ENCODE assay signal across 17 cellular contexts in genomic region chr17:74527756-74528155, GRCh38. TPM values are rescaled to one million over a fixed set of nuclear protein-coding genes. Genes with fewer than 3 reads are reported as not detected.
DNase-seq lines count a peak whose midpoint lies in the region; ATAC-seq and TF ChIP-seq lines count a peak whose summit lies in the region.
"Had no signal": no experiment of that assay in that cellular context is flagged by ENCODE, and none has a peak within 500 bp of the region (broad histone marks: within the 10 kb centered on the region; RNA-seq: fewer than 3 reads in every experiment).

No MANE protein-coding gene starts in this region.

- H3K79me1 ChIP-seq in mesendoderm (ENCODE audit: low read length), result no peaks in the 10 kb centered on the region

- ATAC-seq in Right ventricle myocardium inferior (no peak), sciatic nerve (no peak), GM19452 (IDR thresholded peaks at IDR 0.05; ENCODE audit: unreplicated experiment) (no peak)
- ATAC-seq in stimulated activated naive CD8-positive, alpha-beta T cell treated with anti-CD3 and anti-CD28 coated beads, Interleukin-15, Interleukin-2, amounts not matched to agents 100 U/mL and 50 U/mL, for 24 hours, result no peak

- intact Hi-C loops in Right ventricle myocardium inferior (cut with DNase I) (no loop called here), cardiac septum (cut with DNase I) (no loop called here), sciatic nerve (cut with DNase I) (no loop called here)

- H3K4ac ChIP-seq in mesendoderm (ENCODE audit: low read depth, low read length), result no peak overlapping the region

- H3K36me3 ChIP-seq in mesendoderm (ENCODE audit: control insufficient read depth, insufficient read depth, low read length), result no peaks in the 10 kb centered on the region

- no peak overlapping the region for H3K56ac ChIP-seq in mesendoderm (ENCODE audit: low read length)

- H3K4me1 ChIP-seq in mesendoderm (ENCODE audit: control insufficient read depth, low read depth, low read length), result no peaks in the 10 kb centered on the region

- H3K4me3 ChIP-seq in coronary artery, result no peak overlapping the region
- H3K4me3 ChIP-seq in mesendoderm (ENCODE audit: low read length), result no peak overlapping the region
- H3K4me3 ChIP-seq: PC-9 had no signal

- DNase-seq in Right ventricle myocardium inferior (ENCODE audit: missing footprints) (peak; percentile 22), cardiac septum (ENCODE audit: low spot score) (no peak), coronary artery (ENCODE audit: low spot score) (peak; percentile 9), sciatic nerve (ENCODE audit: low spot score) (peak; percentile 36), mesendoderm (no peak)
- no peak for DNase-seq in stimulated activated naive CD8-positive, alpha-beta T cell treated with anti-CD3 and anti-CD28 coated beads, Interleukin-15, Interleukin-2, amounts not matched to agents 100 U/mL and 50 U/mL, for 24 hours
- DNase-seq: COR-L47, MM.1S, NCI-H1092 treated with DMSO at 0.1 percent for 48 hours, NCI-H510A treated with DMSO at 0.1 percent for 48 hours, NCI-H82, PC-9 had no signal

- H3K27me3 ChIP-seq in mesendoderm (ENCODE audit: insufficient read depth, low read length, poor library complexity), result no peaks in the 10 kb centered on the region

- H3K4me2 ChIP-seq in mesendoderm (ENCODE audit: low read length), result no peak overlapping the region
- H3K4me2 ChIP-seq: PC-9 had no signal

- H3K23ac ChIP-seq in mesendoderm (ENCODE audit: low read length), result no peak overlapping the region

- H3K9ac ChIP-seq in mesendoderm (ENCODE audit: low read length), result no peak overlapping the region

- H2AK5ac ChIP-seq in mesendoderm (ENCODE audit: low read length), result no peak overlapping the region

- no peak for TF ChIP-seq CTCF in coronary artery (IDR thresholded peaks at IDR 0.05)

- no peak overlapping the region for H4K8ac ChIP-seq in mesendoderm (ENCODE audit: low read depth, low read length)

- H4K5ac ChIP-seq in mesendoderm (ENCODE audit: low read length), result no peak overlapping the region

- H3K18ac ChIP-seq in mesendoderm (ENCODE audit: low read length), result no peak overlapping the region

- no peak overlapping the region for H2BK5ac ChIP-seq in mesendoderm (ENCODE audit: low read length)

- no peak overlapping the region for H2BK15ac ChIP-seq in mesendoderm (replicated peaks; ENCODE audit: low read depth)

- no peak overlapping the region for H3K27ac ChIP-seq in coronary artery
- H3K27ac ChIP-seq in mesendoderm (ENCODE audit: low read depth, low read length), result no peak overlapping the region
- H3K27ac ChIP-seq: PC-9 had no signal

- no peaks in the 10 kb centered on the region for H3K79me2 ChIP-seq in mesendoderm (ENCODE audit: control insufficient read depth, insufficient read depth, low read length)

- no CpG with 5 or more reads among the region's 8 CpGs for WGBS in mesendoderm (ENCODE audit: extremely low coverage, insufficient coverage, low lambda C conversion rate)

- no peak overlapping the region for H2BK120ac ChIP-seq in mesendoderm (ENCODE audit: low read depth, low read length)

RNA-seq across cellular contexts. Expression of gene CD300LB, which starts 3.5 kb away (rescaled TPM):
- total RNA-seq in Right ventricle myocardium inferior (0.19 TPM), cardiac septum (not detected), sciatic nerve (1.2 TPM)
- polyA plus RNA-seq in mesendoderm (2013, experiment 1 of 2), result not detected
- not detected for polyA plus RNA-seq in mesendoderm (2013, experiment 2 of 2)
- total RNA-seq: A673, H4, HT1080, PC-9 had no signal
- polyA plus RNA-seq: IgD-negative memory B cell had no signal

RNA-seq across cellular contexts. Expression of gene CD300C, which starts 18.2 kb away (rescaled TPM):
- 1.2 TPM for total RNA-seq in Right ventricle myocardium inferior
- total RNA-seq in cardiac septum, result 0.24 TPM
- 1.7 TPM for total RNA-seq in sciatic nerve
- polyA plus RNA-seq in mesendoderm (2013, experiment 1 of 2), result not detected
- polyA plus RNA-seq in mesendoderm (2013, experiment 2 of 2), result not detected
- total RNA-seq: A673, PC-9 had no signal

RNA-seq across cellular contexts. Expression of gene CD300H, which starts 39.6 kb away (rescaled TPM):
- not detected for total RNA-seq in Right ventricle myocardium inferior
- not detected for total RNA-seq in cardiac septum
- total RNA-seq in sciatic nerve, result not detected
- not detected for polyA plus RNA-seq in mesendoderm (2013, experiment 1 of 2)
- polyA plus RNA-seq in mesendoderm (2013, experiment 2 of 2), result not detected
- total RNA-seq: A673, H4, HT1080, PC-9 had no signal

Comparison
In these comparisons a context has a peak if more than half of its experiments do, and no peak if none do; other contexts are left out.
1. DNase-seq: peak in Right ventricle myocardium inferior (single experiment), coronary artery (single experiment) and sciatic nerve (single experiment); none in cardiac septum (single experiment), mesendoderm (single experiment) and stimulated activated naive CD8-positive, alpha-beta T cell treated with anti-CD3 and anti-CD28 coated beads, Interleukin-15, Interleukin-2, amounts not matched to agents 100 U/mL and 50 U/mL, for 24 hours (single experiment).